ENCODE assay signal across 1 cellular context in the genomic region with DNA sequence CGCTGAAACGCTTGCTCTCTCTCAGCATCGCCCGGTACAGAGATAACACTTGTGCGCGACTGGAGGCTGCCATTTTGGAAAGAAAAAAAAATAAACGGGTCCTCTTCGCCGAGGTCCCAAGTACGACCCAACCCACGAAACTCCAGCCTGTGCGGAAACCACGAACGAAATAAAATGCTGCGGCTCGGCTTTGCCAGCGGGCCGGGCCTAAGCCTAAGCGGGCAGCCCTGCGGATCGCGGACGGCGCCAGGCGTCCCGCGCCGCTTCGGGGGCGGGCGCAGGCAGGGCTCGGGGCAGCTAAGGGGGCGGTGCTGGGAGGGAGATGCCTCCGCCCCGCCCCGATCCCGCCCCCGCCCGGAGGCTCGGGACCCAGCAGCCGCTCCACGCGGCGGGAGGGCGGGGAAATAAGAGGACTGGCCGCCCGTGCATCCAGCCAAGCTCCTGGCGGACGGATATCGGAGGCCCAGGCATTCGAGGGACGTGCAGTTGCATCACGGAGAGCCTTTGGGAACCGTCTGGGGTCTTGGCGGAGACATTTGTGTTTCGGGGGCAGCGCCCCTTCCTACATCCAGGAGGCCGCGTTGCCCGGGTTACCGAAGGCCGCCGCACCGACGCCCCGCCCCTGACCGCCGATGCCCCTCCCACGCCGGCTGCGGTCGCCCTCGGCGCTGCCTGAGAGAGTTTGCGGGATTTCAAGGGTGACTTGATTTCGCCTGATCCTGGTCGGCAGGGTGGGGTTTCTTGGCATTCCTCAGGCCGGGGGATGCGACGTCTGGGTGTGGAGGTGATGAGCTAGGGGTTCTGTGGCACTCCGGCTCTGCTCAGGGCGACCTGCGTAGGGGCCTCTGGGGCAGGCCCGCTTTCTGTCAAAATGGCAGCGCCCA.
TF ChIP-seq lines count a peak whose summit lies in the region.

A gene (plus strand): TSS at position 853 of the 884 bp plus-strand sequence.
A gene (minus strand): TSS at position 290 of the 884 bp plus-strand sequence. CDS start 217 bp downstream, at position 73.

TF ChIP-seq in HepG2, 621 proteins besides CTCF, POLR2A, EP300 and RAD21 (continued from another document and continues in another):
- TF ChIP-seq, protein P1, sequence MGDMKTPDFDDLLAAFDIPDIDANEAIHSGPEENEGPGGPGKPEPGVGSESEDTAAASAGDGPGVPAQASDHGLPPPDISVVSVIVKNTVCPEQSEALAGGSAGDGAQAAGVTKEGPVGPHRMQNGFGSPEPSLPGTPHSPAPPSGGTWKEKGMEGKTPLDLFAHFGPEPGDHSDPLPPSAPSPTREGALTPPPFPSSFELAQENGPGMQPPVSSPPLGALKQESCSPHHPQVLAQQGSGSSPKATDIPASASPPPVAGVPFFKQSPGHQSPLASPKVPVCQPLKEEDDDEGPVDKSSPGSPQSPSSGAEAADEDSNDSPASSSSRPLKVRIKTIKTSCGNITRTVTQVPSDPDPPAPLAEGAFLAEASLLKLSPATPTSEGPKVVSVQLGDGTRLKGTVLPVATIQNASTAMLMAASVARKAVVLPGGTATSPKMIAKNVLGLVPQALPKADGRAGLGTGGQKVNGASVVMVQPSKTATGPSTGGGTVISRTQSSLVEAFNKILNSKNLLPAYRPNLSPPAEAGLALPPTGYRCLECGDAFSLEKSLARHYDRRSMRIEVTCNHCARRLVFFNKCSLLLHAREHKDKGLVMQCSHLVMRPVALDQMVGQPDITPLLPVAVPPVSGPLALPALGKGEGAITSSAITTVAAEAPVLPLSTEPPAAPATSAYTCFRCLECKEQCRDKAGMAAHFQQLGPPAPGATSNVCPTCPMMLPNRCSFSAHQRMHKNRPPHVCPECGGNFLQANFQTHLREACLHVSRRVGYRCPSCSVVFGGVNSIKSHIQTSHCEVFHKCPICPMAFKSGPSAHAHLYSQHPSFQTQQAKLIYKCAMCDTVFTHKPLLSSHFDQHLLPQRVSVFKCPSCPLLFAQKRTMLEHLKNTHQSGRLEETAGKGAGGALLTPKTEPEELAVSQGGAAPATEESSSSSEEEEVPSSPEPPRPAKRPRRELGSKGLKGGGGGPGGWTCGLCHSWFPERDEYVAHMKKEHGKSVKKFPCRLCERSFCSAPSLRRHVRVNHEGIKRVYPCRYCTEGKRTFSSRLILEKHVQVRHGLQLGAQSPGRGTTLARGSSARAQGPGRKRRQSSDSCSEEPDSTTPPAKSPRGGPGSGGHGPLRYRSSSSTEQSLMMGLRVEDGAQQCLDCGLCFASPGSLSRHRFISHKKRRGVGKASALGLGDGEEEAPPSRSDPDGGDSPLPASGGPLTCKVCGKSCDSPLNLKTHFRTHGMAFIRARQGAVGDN (CRISPR knock-in tag; IDR thresholded peaks at IDR 0.05): peak; percentile 80
- TF ChIP-seq HHEX (CRISPR knock-in tag; IDR thresholded peaks at IDR 0.05) (no peak), GATA4 (IDR thresholded peaks at IDR 0.05; ENCODE audit: borderline replicate concordance, low read depth) (peak; percentile 16; the same call in 1 of the 2 replicates), BRCA1 (CRISPR knock-in tag; IDR thresholded peaks at IDR 0.05) (0 out of 2 replicates have a peak, but pooled peaks have one; percentile 60), ZFY (CRISPR knock-in tag; IDR thresholded peaks at IDR 0.05) (peak; percentile 98), ZNF749 (CRISPR knock-in tag; IDR thresholded peaks at IDR 0.05; ENCODE audit: borderline replicate concordance) (no peak), CC2D1A (CRISPR knock-in tag; IDR thresholded peaks at IDR 0.05) (no peak), SETDB1 (CRISPR knock-in tag; IDR thresholded peaks at IDR 0.05; ENCODE audit: borderline replicate concordance) (no peak), HNRNPL (IDR thresholded peaks at IDR 0.05; ENCODE audit: low read depth, low read length) (no peak), KDM2A (CRISPR knock-in tag; IDR thresholded peaks at IDR 0.05; ENCODE audit: borderline replicate concordance, low read depth) (peak; percentile 71), ZNF510 (CRISPR knock-in tag; IDR thresholded peaks at IDR 0.05; ENCODE audit: low read depth) (no peak), ZNF33B (CRISPR knock-in tag; IDR thresholded peaks at IDR 0.05) (0 out of 2 replicates have a peak, but pooled peaks have one; percentile 9), ZNF543 (CRISPR knock-in tag; IDR thresholded peaks at IDR 0.05) (peak; percentile 60; the same call in 1 of the 2 replicates), ZNF230 (CRISPR knock-in tag; IDR thresholded peaks at IDR 0.05) (peak; percentile 47; the same call in 1 of the 2 replicates), ZNF3 (CRISPR knock-in tag; IDR thresholded peaks at IDR 0.05) (no peak), MEF2D (CRISPR knock-in tag; IDR thresholded peaks at IDR 0.05) (no peak), ZNF337 (CRISPR knock-in tag; IDR thresholded peaks at IDR 0.05; ENCODE audit: borderline replicate concordance, low read depth) (no peak), ZNF569 (CRISPR knock-in tag; IDR thresholded peaks at IDR 0.05; ENCODE audit: borderline replicate concordance) (no peak), JUNB (CRISPR knock-in tag; IDR thresholded peaks at IDR 0.05; ENCODE audit: borderline replicate concordance) (no peak), REPIN1 (CRISPR knock-in tag; IDR thresholded peaks at IDR 0.05; ENCODE audit: borderline replicate concordance, low read depth) (0 out of 2 replicates have a peak, but pooled peaks have one; percentile 41), DPF2 (CRISPR knock-in tag; IDR thresholded peaks at IDR 0.05; ENCODE audit: borderline replicate concordance, low read depth) (no peak), AHR (CRISPR knock-in tag; IDR thresholded peaks at IDR 0.05) (peak; percentile 67; the same call in 1 of the 2 replicates), ZNF672 (CRISPR knock-in tag; IDR thresholded peaks at IDR 0.05) (no peak), ZNF264 (CRISPR knock-in tag; IDR thresholded peaks at IDR 0.05) (0 out of 2 replicates have a peak, but pooled peaks have one; percentile 18), ZFP36L2 (CRISPR knock-in tag; IDR thresholded peaks at IDR 0.05) (no peak), BORCS8-MEF2B (CRISPR knock-in tag; IDR thresholded peaks at IDR 0.05) (peak; percentile 83), SRSF1 (optimal IDR thresholded peaks at IDR 0.05; ENCODE audit: low read depth, low read length) (peak; percentile 36), TGIF2 (CRISPR knock-in tag; IDR thresholded peaks at IDR 0.05) (peak; percentile 78), CEBPG (CRISPR knock-in tag; IDR thresholded peaks at IDR 0.05) (peak; percentile 35), NR3C1 (CRISPR knock-in tag; IDR thresholded peaks at IDR 0.05) (no peak)
- TF ChIP-seq, protein P2, sequence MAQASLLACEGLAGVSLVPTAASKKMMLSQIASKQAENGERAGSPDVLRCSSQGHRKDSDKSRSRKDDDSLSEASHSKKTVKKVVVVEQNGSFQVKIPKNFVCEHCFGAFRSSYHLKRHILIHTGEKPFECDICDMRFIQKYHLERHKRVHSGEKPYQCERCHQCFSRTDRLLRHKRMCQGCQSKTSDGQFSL (CRISPR knock-in tag; IDR thresholded peaks at IDR 0.05): no peak
- TF ChIP-seq, protein P3, sequence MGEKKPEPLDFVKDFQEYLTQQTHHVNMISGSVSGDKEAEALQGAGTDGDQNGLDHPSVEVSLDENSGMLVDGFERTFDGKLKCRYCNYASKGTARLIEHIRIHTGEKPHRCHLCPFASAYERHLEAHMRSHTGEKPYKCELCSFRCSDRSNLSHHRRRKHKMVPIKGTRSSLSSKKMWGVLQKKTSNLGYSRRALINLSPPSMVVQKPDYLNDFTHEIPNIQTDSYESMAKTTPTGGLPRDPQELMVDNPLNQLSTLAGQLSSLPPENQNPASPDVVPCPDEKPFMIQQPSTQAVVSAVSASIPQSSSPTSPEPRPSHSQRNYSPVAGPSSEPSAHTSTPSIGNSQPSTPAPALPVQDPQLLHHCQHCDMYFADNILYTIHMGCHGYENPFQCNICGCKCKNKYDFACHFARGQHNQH (CRISPR knock-in tag; IDR thresholded peaks at IDR 0.05): peak; percentile 87
- TF ChIP-seq, protein P4, sequence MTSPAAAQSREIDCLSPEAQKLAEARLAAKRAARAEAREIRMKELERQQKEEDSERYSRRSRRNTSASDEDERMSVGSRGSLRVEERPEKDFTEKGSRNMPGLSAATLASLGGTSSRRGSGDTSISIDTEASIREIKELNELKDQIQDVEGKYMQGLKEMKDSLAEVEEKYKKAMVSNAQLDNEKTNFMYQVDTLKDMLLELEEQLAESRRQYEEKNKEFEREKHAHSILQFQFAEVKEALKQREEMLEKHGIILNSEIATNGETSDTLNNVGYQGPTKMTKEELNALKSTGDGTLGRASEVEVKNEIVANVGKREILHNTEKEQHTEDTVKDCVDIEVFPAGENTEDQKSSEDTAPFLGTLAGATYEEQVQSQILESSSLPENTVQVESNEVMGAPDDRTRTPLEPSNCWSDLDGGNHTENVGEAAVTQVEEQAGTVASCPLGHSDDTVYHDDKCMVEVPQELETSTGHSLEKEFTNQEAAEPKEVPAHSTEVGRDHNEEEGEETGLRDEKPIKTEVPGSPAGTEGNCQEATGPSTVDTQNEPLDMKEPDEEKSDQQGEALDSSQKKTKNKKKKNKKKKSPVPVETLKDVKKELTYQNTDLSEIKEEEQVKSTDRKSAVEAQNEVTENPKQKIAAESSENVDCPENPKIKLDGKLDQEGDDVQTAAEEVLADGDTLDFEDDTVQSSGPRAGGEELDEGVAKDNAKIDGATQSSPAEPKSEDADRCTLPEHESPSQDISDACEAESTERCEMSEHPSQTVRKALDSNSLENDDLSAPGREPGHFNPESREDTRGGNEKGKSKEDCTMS (CRISPR knock-in tag; conservative IDR thresholded peaks at IDR 0.05): no peak
- TF ChIP-seq, protein P5, sequence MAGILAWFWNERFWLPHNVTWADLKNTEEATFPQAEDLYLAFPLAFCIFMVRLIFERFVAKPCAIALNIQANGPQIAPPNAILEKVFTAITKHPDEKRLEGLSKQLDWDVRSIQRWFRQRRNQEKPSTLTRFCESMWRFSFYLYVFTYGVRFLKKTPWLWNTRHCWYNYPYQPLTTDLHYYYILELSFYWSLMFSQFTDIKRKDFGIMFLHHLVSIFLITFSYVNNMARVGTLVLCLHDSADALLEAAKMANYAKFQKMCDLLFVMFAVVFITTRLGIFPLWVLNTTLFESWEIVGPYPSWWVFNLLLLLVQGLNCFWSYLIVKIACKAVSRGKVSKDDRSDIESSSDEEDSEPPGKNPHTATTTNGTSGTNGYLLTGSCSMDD (CRISPR knock-in tag; IDR thresholded peaks at IDR 0.05): 0 out of 2 replicates have a peak, but pooled peaks have one; percentile 25
- TF ChIP-seq, protein P6, sequence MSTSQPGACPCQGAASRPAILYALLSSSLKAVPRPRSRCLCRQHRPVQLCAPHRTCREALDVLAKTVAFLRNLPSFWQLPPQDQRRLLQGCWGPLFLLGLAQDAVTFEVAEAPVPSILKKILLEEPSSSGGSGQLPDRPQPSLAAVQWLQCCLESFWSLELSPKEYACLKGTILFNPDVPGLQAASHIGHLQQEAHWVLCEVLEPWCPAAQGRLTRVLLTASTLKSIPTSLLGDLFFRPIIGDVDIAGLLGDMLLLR (CRISPR knock-in tag; IDR thresholded peaks at IDR 0.05): no peak; the same call in 1 of the 2 replicates
- TF ChIP-seq, protein P7, sequence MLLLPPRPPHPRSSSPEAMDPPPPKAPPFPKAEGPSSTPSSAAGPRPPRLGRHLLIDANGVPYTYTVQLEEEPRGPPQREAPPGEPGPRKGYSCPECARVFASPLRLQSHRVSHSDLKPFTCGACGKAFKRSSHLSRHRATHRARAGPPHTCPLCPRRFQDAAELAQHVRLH (CRISPR knock-in tag; IDR thresholded peaks at IDR 0.05; ENCODE audit: borderline replicate concordance, low read depth): peak; percentile 40; the same call in 1 of the 2 replicates
- TF ChIP-seq, protein P8, sequence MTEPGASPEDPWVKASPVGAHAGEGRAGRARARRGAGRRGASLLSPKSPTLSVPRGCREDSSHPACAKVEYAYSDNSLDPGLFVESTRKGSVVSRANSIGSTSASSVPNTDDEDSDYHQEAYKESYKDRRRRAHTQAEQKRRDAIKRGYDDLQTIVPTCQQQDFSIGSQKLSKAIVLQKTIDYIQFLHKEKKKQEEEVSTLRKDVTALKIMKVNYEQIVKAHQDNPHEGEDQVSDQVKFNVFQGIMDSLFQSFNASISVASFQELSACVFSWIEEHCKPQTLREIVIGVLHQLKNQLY (CRISPR knock-in tag; IDR thresholded peaks at IDR 0.05): no peak
